Comparison of ENCODE assay signal across 8 cellular contexts in genomic region chr10:100653957-100654834, GRCh38.
DNase-seq lines count a peak whose midpoint lies in the region; ATAC-seq lines count a peak whose summit lies in the region.

No MANE protein-coding gene starts in this region.

- DNase-seq in NCI-H526 (lab: John Stamatoyannopoulos, UW) (peak; percentile 9 to 64), NCI-H526 treated with DMSO at 0.1 percent for 48 hours (lab: John Stamatoyannopoulos, UW) (no peak), fibroblast of the conjunctiva (ENCODE audit: low read depth) (peak; percentile 18), globus pallidus (ENCODE audit: low spot score) (no peak)
- DNase-seq in activated CD4-positive, alpha-beta T cell treated with anti-CD3 and anti-CD28 coated beads for 4 hours = peak; percentile 34 to 56
- peak; percentile 23 for DNase-seq in stimulated activated CD8-positive, alpha-beta memory T cell treated with anti-CD3 and anti-CD28 coated beads, Interleukin-4, amount 100 ng/mL, for 24 hours (ENCODE audit: low read depth)

- ATAC-seq in HG02885 (IDR thresholded peaks at IDR 0.05; ENCODE audit: poor library complexity, unreplicated experiment) (no peak), HG03571 (IDR thresholded peaks at IDR 0.05; ENCODE audit: unreplicated experiment) (no peak)

Comparison
In these comparisons a context has a peak if more than half of its experiments do, and no peak if none do; other contexts are left out.
1. DNase-seq: peak in NCI-H526 (2 of 2), activated CD4-positive, alpha-beta T cell treated with anti-CD3 and anti-CD28 coated beads for 4 hours (2 of 2), fibroblast of the conjunctiva (single experiment) and stimulated activated CD8-positive, alpha-beta memory T cell treated with anti-CD3 and anti-CD28 coated beads, Interleukin-4, amount 100 ng/mL, for 24 hours (single experiment); none in NCI-H526 treated with DMSO at 0.1 percent for 48 hours (single experiment) and globus pallidus (single experiment).